Comparison of ENCODE assay signal across 16 cellular contexts in the genomic region with DNA sequence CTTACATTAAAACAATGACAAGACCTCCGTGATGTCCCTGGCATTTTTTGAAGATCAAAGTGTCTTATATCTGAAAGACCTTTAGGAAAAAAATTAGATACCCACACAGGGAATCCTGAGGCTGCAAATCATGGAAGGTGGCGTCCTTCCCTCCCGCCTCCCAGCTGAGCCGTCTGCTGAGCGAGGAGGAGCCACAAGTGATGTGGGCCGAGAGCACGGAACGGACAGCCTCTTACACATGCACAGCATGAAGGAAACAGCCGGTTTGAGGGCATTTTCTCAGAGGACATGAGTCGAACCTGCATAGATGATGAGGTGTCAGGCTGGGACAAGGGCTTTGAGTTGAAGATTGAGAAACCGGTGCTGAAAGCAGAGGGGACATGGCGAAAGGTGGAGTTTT.
A peak's percentile ranks its signal among the peaks of the same experiment; 100 is the strongest.
DNase-seq lines count a peak whose midpoint lies in the region; ATAC-seq and TF ChIP-seq lines count a peak whose summit lies in the region.
"Had no signal": no experiment of that assay in that cellular context is flagged by ENCODE, and none has a peak within 500 bp of the region (broad histone marks: within the 10 kb centered on the region; RNA-seq: fewer than 3 reads in every experiment).

No MANE protein-coding gene starts in this region.

- TF ChIP-seq CTCF in glutamatergic neuron (IDR thresholded peaks at IDR 0.05; ENCODE audit: partially characterized antibody, unreplicated experiment) (no peak), osteocyte (IDR thresholded peaks at IDR 0.05) (no peak)

- H3K4me3 Mint-ChIP-seq in glutamatergic neuron (ENCODE audit: unreplicated experiment) (no peak overlapping the region), osteocyte (ENCODE audit: unreplicated experiment) (no peak overlapping the region)
- H3K4me3 Mint-ChIP-seq: CD4-positive, alpha-beta T cell; HFFc6; IgD-negative memory B cell had no signal

- H3K27ac Mint-ChIP-seq in glutamatergic neuron (ENCODE audit: unreplicated experiment) (no peak overlapping the region), osteocyte (ENCODE audit: unreplicated experiment) (no peak overlapping the region)
- H3K27ac Mint-ChIP-seq: CD4-positive, alpha-beta T cell; HFFc6; IgD-negative memory B cell had no signal

- peaks cover 49% of the 10 kb centered on the region for H3K4me1 Mint-ChIP-seq in glutamatergic neuron (ENCODE audit: low read depth, unreplicated experiment)
- H3K4me1 Mint-ChIP-seq in osteocyte (ENCODE audit: unreplicated experiment), result peaks cover 3% of the 10 kb centered on the region

- H3K9me3 Mint-ChIP-seq in glutamatergic neuron (ENCODE audit: unreplicated experiment), result peaks cover 25% of the 10 kb centered on the region
- no peaks in the 10 kb centered on the region for H3K9me3 Mint-ChIP-seq in osteocyte (ENCODE audit: unreplicated experiment)
- H3K9me3 Mint-ChIP-seq: CD4-positive, alpha-beta T cell had no signal

- H3K27me3 Mint-ChIP-seq in glutamatergic neuron (ENCODE audit: unreplicated experiment), result peaks cover 22% of the 10 kb centered on the region
- peaks cover 6% of the 10 kb centered on the region for H3K27me3 Mint-ChIP-seq in osteocyte (ENCODE audit: unreplicated experiment)

- H3K36me3 Mint-ChIP-seq in glutamatergic neuron (ENCODE audit: unreplicated experiment) (peaks cover 13% of the 10 kb centered on the region), osteocyte (ENCODE audit: unreplicated experiment) (no peaks in the 10 kb centered on the region)

- DNase-seq in DMS79 treated with DMSO at 0.1 percent for 48 hours (lab: John Stamatoyannopoulos, UW), result peak; percentile 1
- DNase-seq in DMS79 (lab: John Stamatoyannopoulos, UW), result no peak
- peak; percentile 13 for DNase-seq in glutamatergic neuron
- DNase-seq in posterior vena cava (ENCODE audit: low spot score), result peak; percentile 53
- DNase-seq in osteocyte (ENCODE audit: extremely low spot score, unreplicated experiment), result no peak
- no peak for DNase-seq in erythroblast (lab: John Stamatoyannopoulos, UW)
- DNase-seq: C1 segment of cervical spinal cord; Calu3; CD4-positive, alpha-beta T cell; DMS 273 treated with DMSO at 0.1 percent for 48 hours; EL; HCEC 1CT; HFFc6; KG1 had no signal

- ATAC-seq in HG03025 (IDR thresholded peaks at IDR 0.05; ENCODE audit: low FRiP score, unreplicated experiment), result no peak

- TF ChIP-seq POLR2A in erythroblast (IDR thresholded peaks at IDR 0.05; ENCODE audit: low read length), result no peak

- intact Hi-C loops in posterior vena cava (cut with DNase I), result no loop called here

Comparison
In these comparisons a context has a peak if more than half of its experiments do, and no peak if none do; other contexts are left out.
1. DNase-seq: peak in DMS79 treated with DMSO at 0.1 percent for 48 hours (single experiment), glutamatergic neuron (single experiment) and posterior vena cava (single experiment); none in DMS79 (single experiment), osteocyte (single experiment) and erythroblast (0 of 2).